1 cellular context compared by ENCODE assay signal in the genomic region with DNA sequence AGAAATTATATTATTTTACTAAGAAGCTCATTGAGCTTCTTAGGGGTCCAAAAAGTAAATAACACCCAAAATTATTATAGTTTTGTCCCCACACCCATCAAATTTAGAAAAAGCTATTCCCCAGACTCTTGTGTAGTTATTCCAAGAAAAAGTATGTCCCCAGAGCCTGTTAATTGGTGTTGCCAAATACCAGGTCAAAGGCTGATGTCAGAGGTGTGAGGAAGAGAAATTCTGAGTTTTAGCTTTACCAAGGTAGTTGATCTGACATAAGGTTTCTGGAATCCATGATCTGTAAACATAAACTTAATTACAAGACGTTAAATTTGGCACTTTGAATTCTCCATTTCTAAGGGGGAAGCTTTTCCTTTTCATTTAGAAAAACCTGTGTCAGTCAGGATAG.
TF ChIP-seq lines count a peak whose summit lies in the region.

No MANE protein-coding gene starts in this region.

TF ChIP-seq in K562, 482 proteins besides CTCF, POLR2A, EP300 and RAD21:
- TF ChIP-seq MEIS2 (IDR thresholded peaks at IDR 0.05; ENCODE audit: partially characterized antibody) (no peak), TOE1 (IDR thresholded peaks at IDR 0.05; ENCODE audit: borderline replicate concordance) (no peak), TOE1 (CRISPR knock-in tag; IDR thresholded peaks at IDR 0.05; ENCODE audit: borderline replicate concordance, low read depth) (no peak), ZNF12 (CRISPR knock-in tag; IDR thresholded peaks at IDR 0.05) (no peak), THRAP3 (IDR thresholded peaks at IDR 0.05; ENCODE audit: borderline replicate concordance) (no peak)
